In genomic region chr5:59660737-59661136, GRCh38 we compare ENCODE assay signal across 7 cellular contexts.
DNase-seq lines count a peak whose midpoint lies in the region; ATAC-seq, FAIRE-seq and TF ChIP-seq lines count a peak whose summit lies in the region.

No MANE protein-coding gene starts in this region.

- no peak overlapping the region for H3K4me3 ChIP-seq in bronchial epithelial cell (ENCODE audit: low read depth, low read length)

- TF ChIP-seq CTCF in bronchial epithelial cell (IDR thresholded peaks at IDR 0.05; ENCODE audit: insufficient read depth, low read length, severe bottlenecking) = no peak

- DNase-seq in HT1080 (ENCODE audit: low read depth) = peak; percentile 36
- peak; percentile 27 for DNase-seq in bronchial epithelial cell (ENCODE audit: low read depth)
- DNase-seq in renal cortical epithelial cell (ENCODE audit: low read depth) = peak; percentile 62
- no peak for DNase-seq in COLO829 (ENCODE audit: low spot score)
- DNase-seq in islet precursor cell = no peak

- peak; percentile 53 for ATAC-seq in GM18861 (IDR thresholded peaks at IDR 0.05; ENCODE audit: unreplicated experiment)
- ATAC-seq in HG03139 (IDR thresholded peaks at IDR 0.05; ENCODE audit: unreplicated experiment) = no peak

- no peak for FAIRE-seq in bronchial epithelial cell (lab: Jason Lieb, UNC)

- no peaks in the 10 kb centered on the region for H3K36me3 ChIP-seq in bronchial epithelial cell (ENCODE audit: control insufficient read depth, insufficient read depth, low read length)

- no peaks in the 10 kb centered on the region for H3K27me3 ChIP-seq in bronchial epithelial cell (ENCODE audit: control insufficient read depth, insufficient read depth, low read length)

Comparison
In these comparisons a context has a peak if more than half of its experiments do, and no peak if none do; other contexts are left out.
1. DNase-seq: peak in HT1080 (single experiment), bronchial epithelial cell (single experiment) and renal cortical epithelial cell (single experiment); none in COLO829 (single experiment) and islet precursor cell (single experiment).